Comparison of ENCODE assay signal across 1 cellular context in the genomic region with DNA sequence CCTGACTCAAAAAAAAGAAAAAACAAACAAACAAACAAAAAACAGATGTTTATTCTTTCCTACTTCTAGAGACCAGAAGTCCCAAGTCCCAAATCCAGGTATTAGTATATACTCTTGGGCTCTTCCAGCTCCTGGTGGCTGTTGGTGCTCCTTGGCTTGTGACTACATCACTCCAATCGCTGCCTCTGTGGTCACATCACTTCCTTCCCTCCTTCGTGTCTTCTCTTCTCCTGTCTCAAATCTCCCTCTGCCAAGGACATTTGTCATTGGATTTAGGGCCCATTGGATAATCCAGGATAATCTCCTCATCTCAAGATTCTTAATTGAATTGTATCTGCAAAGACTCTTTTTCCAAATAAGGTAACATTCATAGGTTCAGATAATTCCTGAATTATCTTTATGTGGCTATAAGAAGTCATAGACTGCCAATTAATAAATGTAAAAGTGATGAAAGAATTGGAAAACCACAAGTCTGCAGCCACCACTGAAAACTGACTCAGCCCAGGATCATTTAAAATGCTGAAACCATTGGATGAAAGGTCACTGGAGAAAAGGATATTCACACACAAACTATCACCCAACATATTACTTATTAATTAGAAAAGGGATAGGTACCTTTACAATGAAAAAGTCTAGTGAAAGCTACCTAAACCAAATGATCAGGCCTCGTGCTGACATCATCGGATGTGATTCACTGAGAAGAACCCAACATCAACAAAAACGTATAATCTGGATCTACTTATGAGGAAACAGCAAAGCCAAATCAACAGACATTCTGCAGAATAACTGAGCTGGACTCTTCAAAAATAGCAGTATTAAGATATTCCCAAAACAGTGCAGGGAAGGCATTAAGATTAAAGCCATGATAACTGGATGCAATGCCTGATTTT.
TF ChIP-seq lines count a peak whose summit lies in the region.

No MANE protein-coding gene starts in this region.

TF ChIP-seq in IMR-90, 13 proteins besides CTCF, POLR2A, EP300 and RAD21:
- TF ChIP-seq CEBPB (IDR thresholded peaks at IDR 0.05; ENCODE audit: low read depth, low read length) (peak; percentile 42; the same call in 1 of the 2 replicates), MAFK (IDR thresholded peaks at IDR 0.05; ENCODE audit: low read depth, low read length) (no peak)
